ENCODE assay signal across 33 cellular contexts in genomic region chr6:49555951-49556350, GRCh38. TPM values are rescaled to one million over a fixed set of nuclear protein-coding genes. Genes with fewer than 3 reads are reported as not detected.
DNase-seq lines count a peak whose midpoint lies in the region; ATAC-seq, FAIRE-seq and TF ChIP-seq lines count a peak whose summit lies in the region.
"Had no signal": no experiment of that assay in that cellular context is flagged by ENCODE, and none has a peak within 500 bp of the region (broad histone marks: within the 10 kb centered on the region; RNA-seq: fewer than 3 reads in every experiment).

No MANE protein-coding gene starts in this region.

- FAIRE-seq in K562 (lab: Jason Lieb, UNC) (no peak), islet of Langerhans (lab: Jason Lieb, UNC) (peak; percentile 49)
- FAIRE-seq: GM18507, GM19239 had no signal

- peak overlapping the region; percentile 8 for H3K4me3 Mint-ChIP-seq in MCF 10A (ENCODE audit: unreplicated experiment)
- H3K4me3 Mint-ChIP-seq: activated CD4-positive, alpha-beta T cell treated with anti-CD3 and anti-CD28 coated beads, Interleukin-2, amount 10 ng/mL, durations not matched to agents 7 days and 5 days; activated naive CD8-positive, alpha-beta T cell; CD4-positive, CD25-positive, alpha-beta regulatory T cell; mesothelial cell of epicardium; naive thymus-derived CD4-positive, alpha-beta T cell; WTC11 had no signal

- H3K4me1 Mint-ChIP-seq in MCF 10A (ENCODE audit: insufficient read depth, unreplicated experiment) = peaks cover 36% of the 10 kb centered on the region

- DNase-seq in MCF 10A (ENCODE audit: unreplicated experiment) = peak; percentile 27
- DNase-seq in breast epithelium (ENCODE audit: low spot score in 2 of 2) = no peak
- no peak for DNase-seq in K562 (ENCODE audit: extremely low read depth in 1 of 4, low spot score in 3 of 4)
- no peak for DNase-seq in left colon
- no peak for DNase-seq in activated effector memory CD4-positive, alpha-beta T cell treated with Interleukin-2 at 50 U/mL for 16 hours
- DNase-seq in GM13976 (ENCODE audit: low spot score) = no peak
- DNase-seq: 8988T; activated CD4-positive, alpha-beta T cell treated with anti-CD3 and anti-CD28 coated beads, Interleukin-2, amount 10 ng/mL, durations not matched to agents 7 days and 5 days; activated effector memory CD4-positive, alpha-beta T cell treated with anti-CD3 and anti-CD28 coated beads, Interleukin-2, amount 50 U/mL, for 16 hours; AML-193; effector CD4-positive, alpha-beta T cell; GOT3; left ventricle myocardium inferior; naive thymus-derived CD4-positive, alpha-beta T cell; sigmoid colon; SJCRH30; stimulated activated CD4-positive, alpha-beta T cell treated with anti-CD3 and anti-CD28 coated beads, Interleukin-4, amount 100 ng/mL, for 24 hours; tibial artery had no signal

- H3K27ac Mint-ChIP-seq in MCF 10A (ENCODE audit: low read depth, unreplicated experiment) = peak overlapping the region; percentile 66
- H3K27ac Mint-ChIP-seq: activated CD4-positive, alpha-beta T cell treated with anti-CD3 and anti-CD28 coated beads, Interleukin-2, amount 10 ng/mL, durations not matched to agents 7 days and 5 days; activated naive CD8-positive, alpha-beta T cell; CD4-positive, CD25-positive, alpha-beta regulatory T cell; mesothelial cell of epicardium; naive thymus-derived CD4-positive, alpha-beta T cell; WTC11 had no signal

- no peak for TF ChIP-seq POLR2A in breast epithelium (IDR thresholded peaks at IDR 0.05)
- TF ChIP-seq POLR2A in K562 (conservative IDR thresholded peaks at IDR 0.05) = no peak

- H2AFZ ChIP-seq in K562 (ENCODE audit: low read depth, low read length) = peak overlapping the region; percentile 53

- no peaks in the 10 kb centered on the region for H3K27me3 ChIP-seq in breast epithelium
- no peaks in the 10 kb centered on the region for H3K27me3 ChIP-seq in K562 (ENCODE audit: control insufficient read depth in 2 of 2, insufficient read depth in 2 of 2, low read length in 2 of 2)
- H3K27me3 ChIP-seq: Peyer's patch, SJCRH30 had no signal

- ATAC-seq in K562 (no peak), left colon (no peak), GM18858 (IDR thresholded peaks at IDR 0.05; ENCODE audit: unreplicated experiment) (no peak)
- ATAC-seq: naive thymus-derived CD4-positive, alpha-beta T cell; WTC11 had no signal

- 75% methylated on average over 4 of the region's 4 CpGs for WGBS in K562 (ENCODE audit: insufficient coverage, low coverage, missing lambda C conversion rate)

- no peaks in the 10 kb centered on the region for H3K9me3 Mint-ChIP-seq in MCF 10A (ENCODE audit: unreplicated experiment)
- H3K9me3 Mint-ChIP-seq: activated CD4-positive, alpha-beta T cell treated with anti-CD3 and anti-CD28 coated beads, Interleukin-2, amount 10 ng/mL, durations not matched to agents 7 days and 5 days; mesothelial cell of epicardium; naive thymus-derived CD4-positive, alpha-beta T cell; WTC11 had no signal

- POLR2A ChIA-PET in MCF 10A (lab: Yijun Ruan, JAX) = interaction anchor here (0.6 to 1.4 kb wide), 4 partner anchors 13 to 361 kb away, joined by 3 to 8 read pairs (median 4); no protein-coding TSS in a partner anchor
- POLR2A ChIA-PET in K562 (lab: Yijun Ruan, JAX) = no interaction called here

- no peak overlapping the region for H3K4me2 ChIP-seq in K562 (ENCODE audit: insufficient read depth, low read length)

- H3K79me2 ChIP-seq in K562 (ENCODE audit: control insufficient read depth, insufficient read depth, low read length) = no peaks in the 10 kb centered on the region

- H3K4me1 ChIP-seq in breast epithelium (no peaks in the 10 kb centered on the region), K562 (replicated peaks in 1 of 2; ENCODE audit: control insufficient read depth in 2 of 2, insufficient read depth in 2 of 2, low read length in 2 of 2) (peaks cover 4 to 5% of the 10 kb centered on the region in 2 experiments; a peak in 3 of 5 replicates)
- H3K4me1 ChIP-seq: SJCRH30 had no signal

- peaks cover 17% of the 10 kb centered on the region for H3K36me3 Mint-ChIP-seq in MCF 10A (ENCODE audit: insufficient read depth, unreplicated experiment)
- H3K36me3 Mint-ChIP-seq: activated naive CD8-positive, alpha-beta T cell; CD4-positive, CD25-positive, alpha-beta regulatory T cell had no signal

- H3K9me3 ChIP-seq in breast epithelium (no peaks in the 10 kb centered on the region), K562 (replicated peaks; ENCODE audit: control insufficient read depth, insufficient read depth, low read depth, low read length) (no peaks in the 10 kb centered on the region)
- H3K9me3 ChIP-seq: left ventricle myocardium inferior, Peyer's patch, sigmoid colon, SJCRH30, tibial artery had no signal

- H3K36me3 ChIP-seq in breast epithelium = no peaks in the 10 kb centered on the region
- H3K36me3 ChIP-seq in K562 (ENCODE audit: control insufficient read depth, insufficient read depth, low read length) = no peaks in the 10 kb centered on the region
- H3K36me3 ChIP-seq: cardiac muscle cell, left ventricle myocardium inferior, Peyer's patch, sigmoid colon, SJCRH30, tibial artery had no signal

- no peak overlapping the region for H3K27ac ChIP-seq in breast epithelium
- H3K27ac ChIP-seq in K562 (ENCODE audit: extremely low read depth, low read depth, low read length) = peak overlapping the region; percentile 53; the same call in 2 of the 3 replicates
- H3K27ac ChIP-seq: cardiac muscle cell, HL-60, left ventricle myocardium inferior, sigmoid colon, SJCRH30, tibial artery had no signal

- TF ChIP-seq CTCF in MCF 10A (IDR thresholded peaks at IDR 0.05; ENCODE audit: unreplicated experiment) = no peak
- TF ChIP-seq CTCF in breast epithelium (IDR thresholded peaks at IDR 0.05) = no peak
- TF ChIP-seq CTCF in K562 (IDR thresholded peaks at IDR 0.05 in 2 of 3, conservative IDR thresholded peaks at IDR 0.05 in 1 of 3; ENCODE audit: insufficient read depth in 2 of 3, low read depth in 1 of 3, low read length in 3 of 3) = no peak
- TF ChIP-seq CTCF in GM13976 (IDR thresholded peaks at IDR 0.05; ENCODE audit: borderline replicate concordance, control extremely low read depth, extremely low read depth, insufficient read depth, missing control alignments) = no peak

- no peaks in the 10 kb centered on the region for H3K9me1 ChIP-seq in K562 (ENCODE audit: control insufficient read depth, insufficient read depth, low read length)

- no peaks in the 10 kb centered on the region for H3K27me3 Mint-ChIP-seq in MCF 10A (ENCODE audit: insufficient read depth, unreplicated experiment)

- CTCF ChIA-PET in MCF 10A (lab: Yijun Ruan, JAX) = no interaction called here
- CTCF ChIA-PET in K562 (lab: Yijun Ruan, JAX; ENCODE audit: low intra/inter-chr PET ratio) = no interaction called here

- TF ChIP-seq EP300 in K562 (IDR thresholded peaks at IDR 0.05; ENCODE audit: low read length) = no peak

- no peak overlapping the region for H3K4me3 ChIP-seq in breast epithelium
- no peak overlapping the region for H3K4me3 ChIP-seq in K562
- H3K4me3 ChIP-seq: cardiac muscle cell, left ventricle myocardium inferior, Peyer's patch, sigmoid colon, SJCRH30, tibial artery had no signal

- intact Hi-C loops in MCF 10A (cut with micrococcal nuclease) (loop anchor here (1.0 kb wide), 1 partner anchor 15 kb away; no protein-coding TSS in a partner anchor), breast epithelium (cut with DNase I; ENCODE audit: low total_unique reads) (no loop called here), K562 (cut with micrococcal nuclease) (no loop called here), left colon (cut with DNase I, micrococcal nuclease) (no loop called here)

- BruUV-seq in MCF 10A (replicated peaks; lab: Mats Ljungman, UMichigan) (no TSS peak), K562 (replicated peaks; lab: Mats Ljungman, UMichigan) (no TSS peak)

- H3K9ac ChIP-seq in K562 (ENCODE audit: insufficient read depth in 1 of 2, low read depth in 2 of 2, low read length in 2 of 2) = no peak overlapping the region

- TF ChIP-seq RAD21 in K562 (CRISPR knock-in tag; conservative IDR thresholded peaks at IDR 0.05 in 1 of 2, IDR thresholded peaks at IDR 0.05 in 1 of 2) = no peak

- H4K20me1 ChIP-seq in K562 (replicated peaks; ENCODE audit: control insufficient read depth, insufficient read depth, low read length) = no peaks in the 10 kb centered on the region

- in situ Hi-C loops in K562 (cut with MboI) (no loop called here), GM13976 (cut with MboI; ENCODE audit: low sequenced_read_pairs, unreplicated experiment) (no loop called here)

RNA-seq across cellular contexts. Expression of gene C6orf141, which starts 5.5 kb away (rescaled TPM):
- 29.9 and 37.0 TPM in 2 replicates for total RNA-seq in MCF 10A (2022)
- total RNA-seq in breast epithelium = 10 to 100 TPM in 1 of 3 donors, 1 to 10 TPM in 2; 6.1 to 25.9 (median 9.4) TPM
- total RNA-seq in K562 (2011; cell fraction: chromatin; rRNA removed; ENCODE audit: low replicate concordance) = not detected in 2 replicates
- not detected in 2 replicates for total RNA-seq in K562 (2011; cell fraction: nucleolus; rRNA removed)
- total RNA-seq in K562 (2011; cell fraction: nucleoplasm; rRNA removed) = not detected in 2 replicates
- total RNA-seq in K562 (2014; rRNA removed) = not detected in 2 replicates
- not detected in 2 replicates for total RNA-seq in K562 (2014; rRNA removed; fragmentation: Illumina TruSeq; extraction: Trizol)
- total RNA-seq in K562 (2015; rRNA removed; fragmentation: Illumina TruSeq; extraction: Trizol) = not detected in 2 replicates
- not detected in 2 replicates for total RNA-seq in K562 (2021)
- not detected in 2 replicates for polyA plus RNA-seq in K562 (2011; rRNA removed)
- not detected in 2 replicates for polyA plus RNA-seq in K562 (2011; cell fraction: cytosol; rRNA removed)
- not detected in 2 replicates for polyA plus RNA-seq in K562 (2011; cell fraction: nucleus; rRNA removed)
- not detected in 2 replicates for polyA plus RNA-seq in K562 (2012)
- polyA plus RNA-seq in K562 (2014; fragmentation: Illumina TruSeq; extraction: Trizol) = not detected in 2 replicates
- not detected for polyA plus RNA-seq in K562 (2014; fragmentation: Nextera tagmentation; extraction: Ambion mirVana)
- not detected in 2 replicates for polyA plus RNA-seq in K562 (2014; rRNA removed)
- not detected in 2 replicates for polyA minus RNA-seq in K562 (2011; rRNA and poly(A)+ RNA removed)
- not detected in 2 replicates for polyA minus RNA-seq in K562 (2011; cell fraction: cytosol; rRNA and poly(A)+ RNA removed)
- polyA minus RNA-seq in K562 (2011; cell fraction: nucleus; rRNA and poly(A)+ RNA removed) = not detected in 2 replicates
- total RNA-seq in left colon = 10 to 100 TPM in 1 of 2 donors, 1 to 10 TPM in 1; 7.6 to 11.6 TPM
- total RNA-seq: activated CD8-positive, alpha-beta memory T cell treated with anti-CD3 and anti-CD28 coated beads for 36 hours; CD4-positive, CD25-positive, alpha-beta regulatory T cell; SJCRH30 had no signal
- polyA plus RNA-seq: CD4-positive, CD25-positive, alpha-beta regulatory T cell; naive thymus-derived CD4-positive, alpha-beta T cell had no signal

RNA-seq across cellular contexts. Expression of gene GLYATL3, which starts 56.2 kb away (rescaled TPM):
- total RNA-seq in MCF 10A (2022) (not detected in 2 replicates), breast epithelium (not detected), K562 (2014; rRNA removed) (not detected in 2 replicates), K562 (2014; rRNA removed; fragmentation: Illumina TruSeq; extraction: Trizol) (not detected in 2 replicates), K562 (2015; rRNA removed; fragmentation: Illumina TruSeq; extraction: Trizol) (not detected in 2 replicates), K562 (2021) (not detected in 2 replicates), left colon (under 1 TPM in 1 of 2 donors, not detected in 1; 0.22 TPM)
- not detected in 2 replicates for total RNA-seq in K562 (2011; cell fraction: chromatin; rRNA removed; ENCODE audit: low replicate concordance)
- total RNA-seq in K562 (2011; cell fraction: nucleolus; rRNA removed) = not detected in 2 replicates
- total RNA-seq in K562 (2011; cell fraction: nucleoplasm; rRNA removed) = not detected in 2 replicates
- polyA plus RNA-seq in K562 (2011; rRNA removed) (not detected in 2 replicates), K562 (2014; fragmentation: Illumina TruSeq; extraction: Trizol) (not detected in 2 replicates), K562 (2014; fragmentation: Nextera tagmentation; extraction: Ambion mirVana) (not detected), K562 (2014; rRNA removed) (not detected in 2 replicates)
- polyA plus RNA-seq in K562 (2011; cell fraction: cytosol; rRNA removed) = not detected in 2 replicates
- polyA plus RNA-seq in K562 (2011; cell fraction: nucleus; rRNA removed) = not detected in 2 replicates
- polyA plus RNA-seq in K562 (2012) = not detected in 2 replicates
- not detected in 2 replicates for polyA minus RNA-seq in K562 (2011; rRNA and poly(A)+ RNA removed)
- not detected in 2 replicates for polyA minus RNA-seq in K562 (2011; cell fraction: cytosol; rRNA and poly(A)+ RNA removed)
- polyA minus RNA-seq in K562 (2011; cell fraction: nucleus; rRNA and poly(A)+ RNA removed) = not detected in 2 replicates
- total RNA-seq: activated CD4-positive, alpha-beta T cell treated with anti-CD3 and anti-CD28 coated beads, Interleukin-2, amount 10 ng/mL, durations not matched to agents 7 days and 5 days; activated CD8-positive, alpha-beta memory T cell treated with anti-CD3 and anti-CD28 coated beads for 36 hours; cardiac muscle cell; CD4-positive, CD25-positive, alpha-beta regulatory T cell; Daoy; epithelial cell of proximal tubule; left ventricle myocardium inferior; mesothelial cell of epicardium; naive thymus-derived CD4-positive, alpha-beta T cell; Peyer's patch; posterior vena cava; sigmoid colon; SJCRH30; WTC11 had no signal
- polyA plus RNA-seq: cardiac muscle cell; CD4-positive, CD25-positive, alpha-beta regulatory T cell; naive thymus-derived CD4-positive, alpha-beta T cell had no signal

Comparison
In these comparisons a context has a peak if more than half of its experiments do, and no peak if none do; other contexts are left out.
1. RNA of gene C6orf141, which starts 5.5 kb away (total RNA-seq): 29.9 to 37.0 TPM in MCF 10A, 7.6 to 11.6 TPM in left colon and 6.1 to 25.9 TPM in breast epithelium; not detected in K562; every median in the first group is over 4 times any median in the second.